In the genomic region with DNA sequence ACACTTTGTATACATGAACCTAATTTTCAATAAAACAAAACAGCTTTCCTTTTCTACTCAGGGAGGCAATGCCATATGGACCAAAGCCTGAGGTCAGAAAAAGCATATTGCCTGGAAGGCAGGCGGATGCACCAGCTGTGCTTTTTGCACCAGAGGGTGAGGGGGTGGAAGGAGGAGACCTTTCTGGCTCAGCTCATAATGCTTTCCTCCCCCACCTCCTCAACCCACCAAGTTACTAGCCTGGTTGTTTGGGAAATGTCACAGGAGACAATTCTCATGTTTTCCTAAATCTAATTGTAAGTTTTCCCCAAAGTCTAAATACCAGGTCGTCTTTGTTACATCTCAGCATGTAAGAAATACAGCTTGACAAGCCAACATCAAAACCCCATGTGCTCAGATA, we compare ENCODE assay signal across 1 cellular context.
TF ChIP-seq lines count a peak whose summit lies in the region.

No MANE protein-coding gene starts in this region.

TF ChIP-seq in SK-N-SH treated with all-trans-retinoic acid at 6 μM for 48 hours, 23 proteins besides CTCF, POLR2A, EP300 and RAD21 (continued from another document):
- TF ChIP-seq, protein P1, sequence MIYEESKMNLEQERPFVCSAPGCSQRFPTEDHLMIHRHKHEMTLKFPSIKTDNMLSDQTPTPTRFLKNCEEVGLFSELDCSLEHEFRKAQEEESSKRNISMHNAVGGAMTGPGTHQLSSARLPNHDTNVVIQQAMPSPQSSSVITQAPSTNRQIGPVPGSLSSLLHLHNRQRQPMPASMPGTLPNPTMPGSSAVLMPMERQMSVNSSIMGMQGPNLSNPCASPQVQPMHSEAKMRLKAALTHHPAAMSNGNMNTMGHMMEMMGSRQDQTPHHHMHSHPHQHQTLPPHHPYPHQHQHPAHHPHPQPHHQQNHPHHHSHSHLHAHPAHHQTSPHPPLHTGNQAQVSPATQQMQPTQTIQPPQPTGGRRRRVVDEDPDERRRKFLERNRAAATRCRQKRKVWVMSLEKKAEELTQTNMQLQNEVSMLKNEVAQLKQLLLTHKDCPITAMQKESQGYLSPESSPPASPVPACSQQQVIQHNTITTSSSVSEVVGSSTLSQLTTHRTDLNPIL (CRISPR knock-in tag; IDR thresholded peaks at IDR 0.05; ENCODE audit: low read depth), result no peak
- TF ChIP-seq GLIS3 (CRISPR knock-in tag; IDR thresholded peaks at IDR 0.05) (no peak), ZNF8 (CRISPR knock-in tag; IDR thresholded peaks at IDR 0.05) (no peak), ARNTL (CRISPR knock-in tag; IDR thresholded peaks at IDR 0.05; ENCODE audit: borderline replicate concordance, low read depth) (no peak), RARB (CRISPR knock-in tag; IDR thresholded peaks at IDR 0.05) (no peak), TCF4 (CRISPR knock-in tag; IDR thresholded peaks at IDR 0.05; ENCODE audit: borderline replicate concordance) (no peak)
- TF ChIP-seq, protein P2, sequence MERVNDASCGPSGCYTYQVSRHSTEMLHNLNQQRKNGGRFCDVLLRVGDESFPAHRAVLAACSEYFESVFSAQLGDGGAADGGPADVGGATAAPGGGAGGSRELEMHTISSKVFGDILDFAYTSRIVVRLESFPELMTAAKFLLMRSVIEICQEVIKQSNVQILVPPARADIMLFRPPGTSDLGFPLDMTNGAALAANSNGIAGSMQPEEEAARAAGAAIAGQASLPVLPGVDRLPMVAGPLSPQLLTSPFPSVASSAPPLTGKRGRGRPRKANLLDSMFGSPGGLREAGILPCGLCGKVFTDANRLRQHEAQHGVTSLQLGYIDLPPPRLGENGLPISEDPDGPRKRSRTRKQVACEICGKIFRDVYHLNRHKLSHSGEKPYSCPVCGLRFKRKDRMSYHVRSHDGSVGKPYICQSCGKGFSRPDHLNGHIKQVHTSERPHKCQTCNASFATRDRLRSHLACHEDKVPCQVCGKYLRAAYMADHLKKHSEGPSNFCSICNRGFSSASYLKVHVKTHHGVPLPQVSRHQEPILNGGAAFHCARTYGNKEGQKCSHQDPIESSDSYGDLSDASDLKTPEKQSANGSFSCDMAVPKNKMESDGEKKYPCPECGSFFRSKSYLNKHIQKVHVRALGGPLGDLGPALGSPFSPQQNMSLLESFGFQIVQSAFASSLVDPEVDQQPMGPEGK (CRISPR knock-in tag; IDR thresholded peaks at IDR 0.05; ENCODE audit: borderline replicate concordance), result no peak
- TF ChIP-seq, protein P3, sequence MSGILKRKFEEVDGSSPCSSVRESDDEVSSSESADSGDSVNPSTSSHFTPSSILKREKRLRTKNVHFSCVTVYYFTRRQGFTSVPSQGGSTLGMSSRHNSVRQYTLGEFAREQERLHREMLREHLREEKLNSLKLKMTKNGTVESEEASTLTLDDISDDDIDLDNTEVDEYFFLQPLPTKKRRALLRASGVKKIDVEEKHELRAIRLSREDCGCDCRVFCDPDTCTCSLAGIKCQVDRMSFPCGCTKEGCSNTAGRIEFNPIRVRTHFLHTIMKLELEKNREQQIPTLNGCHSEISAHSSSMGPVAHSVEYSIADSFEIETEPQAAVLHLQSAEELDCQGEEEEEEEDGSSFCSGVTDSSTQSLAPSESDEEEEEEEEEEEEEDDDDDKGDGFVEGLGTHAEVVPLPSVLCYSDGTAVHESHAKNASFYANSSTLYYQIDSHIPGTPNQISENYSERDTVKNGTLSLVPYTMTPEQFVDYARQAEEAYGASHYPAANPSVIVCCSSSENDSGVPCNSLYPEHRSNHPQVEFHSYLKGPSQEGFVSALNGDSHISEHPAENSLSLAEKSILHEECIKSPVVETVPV (CRISPR knock-in tag; IDR thresholded peaks at IDR 0.05), result no peak
- TF ChIP-seq, protein P4, sequence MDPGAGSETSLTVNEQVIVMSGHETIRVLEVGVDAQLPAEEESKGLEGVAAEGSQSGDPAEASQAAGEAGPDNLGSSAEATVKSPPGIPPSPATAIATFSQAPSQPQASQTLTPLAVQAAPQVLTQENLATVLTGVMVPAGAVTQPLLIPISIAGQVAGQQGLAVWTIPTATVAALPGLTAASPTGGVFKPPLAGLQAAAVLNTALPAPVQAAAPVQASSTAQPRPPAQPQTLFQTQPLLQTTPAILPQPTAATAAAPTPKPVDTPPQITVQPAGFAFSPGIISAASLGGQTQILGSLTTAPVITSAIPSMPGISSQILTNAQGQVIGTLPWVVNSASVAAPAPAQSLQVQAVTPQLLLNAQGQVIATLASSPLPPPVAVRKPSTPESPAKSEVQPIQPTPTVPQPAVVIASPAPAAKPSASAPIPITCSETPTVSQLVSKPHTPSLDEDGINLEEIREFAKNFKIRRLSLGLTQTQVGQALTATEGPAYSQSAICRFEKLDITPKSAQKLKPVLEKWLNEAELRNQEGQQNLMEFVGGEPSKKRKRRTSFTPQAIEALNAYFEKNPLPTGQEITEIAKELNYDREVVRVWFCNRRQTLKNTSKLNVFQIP (CRISPR knock-in tag; IDR thresholded peaks at IDR 0.05; ENCODE audit: borderline replicate concordance, low read depth), result no peak
